Comparison of ENCODE assay signal across 1 cellular context in the genomic region with DNA sequence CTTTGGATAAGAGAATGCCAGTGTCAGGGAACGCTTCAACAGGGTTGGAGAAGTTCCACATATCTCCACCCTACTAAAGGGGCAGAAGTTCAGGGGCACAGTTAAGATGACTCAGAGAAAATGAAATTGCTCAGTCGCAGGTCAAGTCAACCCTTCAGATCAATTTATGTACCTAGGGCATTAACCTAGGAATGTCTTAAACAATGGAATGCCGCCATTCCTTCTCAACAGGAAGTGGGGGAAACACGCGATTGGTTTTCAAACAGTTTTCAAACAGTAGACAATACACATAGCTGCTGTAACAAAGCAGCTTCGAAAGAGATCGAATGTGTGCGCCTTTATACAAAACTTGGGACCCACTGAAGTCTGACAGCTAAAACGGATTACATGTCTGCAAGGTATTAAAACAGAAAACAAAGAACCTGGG.
TF ChIP-seq lines count a peak whose summit lies in the region.

No MANE protein-coding gene starts in this region.

TF ChIP-seq in GM23338, 12 proteins besides CTCF, POLR2A, EP300 and RAD21 (continued from another document):
- TF ChIP-seq, protein P1, sequence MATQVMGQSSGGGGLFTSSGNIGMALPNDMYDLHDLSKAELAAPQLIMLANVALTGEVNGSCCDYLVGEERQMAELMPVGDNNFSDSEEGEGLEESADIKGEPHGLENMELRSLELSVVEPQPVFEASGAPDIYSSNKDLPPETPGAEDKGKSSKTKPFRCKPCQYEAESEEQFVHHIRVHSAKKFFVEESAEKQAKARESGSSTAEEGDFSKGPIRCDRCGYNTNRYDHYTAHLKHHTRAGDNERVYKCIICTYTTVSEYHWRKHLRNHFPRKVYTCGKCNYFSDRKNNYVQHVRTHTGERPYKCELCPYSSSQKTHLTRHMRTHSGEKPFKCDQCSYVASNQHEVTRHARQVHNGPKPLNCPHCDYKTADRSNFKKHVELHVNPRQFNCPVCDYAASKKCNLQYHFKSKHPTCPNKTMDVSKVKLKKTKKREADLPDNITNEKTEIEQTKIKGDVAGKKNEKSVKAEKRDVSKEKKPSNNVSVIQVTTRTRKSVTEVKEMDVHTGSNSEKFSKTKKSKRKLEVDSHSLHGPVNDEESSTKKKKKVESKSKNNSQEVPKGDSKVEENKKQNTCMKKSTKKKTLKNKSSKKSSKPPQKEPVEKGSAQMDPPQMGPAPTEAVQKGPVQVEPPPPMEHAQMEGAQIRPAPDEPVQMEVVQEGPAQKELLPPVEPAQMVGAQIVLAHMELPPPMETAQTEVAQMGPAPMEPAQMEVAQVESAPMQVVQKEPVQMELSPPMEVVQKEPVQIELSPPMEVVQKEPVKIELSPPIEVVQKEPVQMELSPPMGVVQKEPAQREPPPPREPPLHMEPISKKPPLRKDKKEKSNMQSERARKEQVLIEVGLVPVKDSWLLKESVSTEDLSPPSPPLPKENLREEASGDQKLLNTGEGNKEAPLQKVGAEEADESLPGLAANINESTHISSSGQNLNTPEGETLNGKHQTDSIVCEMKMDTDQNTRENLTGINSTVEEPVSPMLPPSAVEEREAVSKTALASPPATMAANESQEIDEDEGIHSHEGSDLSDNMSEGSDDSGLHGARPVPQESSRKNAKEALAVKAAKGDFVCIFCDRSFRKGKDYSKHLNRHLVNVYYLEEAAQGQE (IDR thresholded peaks at IDR 0.05; ENCODE audit: unreplicated experiment) = no peak
- TF ChIP-seq JUNB (IDR thresholded peaks at IDR 0.05; ENCODE audit: unreplicated experiment) = no peak
- TF ChIP-seq ZNF331 (CRISPR knock-in tag; IDR thresholded peaks at IDR 0.05; ENCODE audit: low read depth) = no peak
